Comparison of ENCODE assay signal across 29 cellular contexts in the genomic region with DNA sequence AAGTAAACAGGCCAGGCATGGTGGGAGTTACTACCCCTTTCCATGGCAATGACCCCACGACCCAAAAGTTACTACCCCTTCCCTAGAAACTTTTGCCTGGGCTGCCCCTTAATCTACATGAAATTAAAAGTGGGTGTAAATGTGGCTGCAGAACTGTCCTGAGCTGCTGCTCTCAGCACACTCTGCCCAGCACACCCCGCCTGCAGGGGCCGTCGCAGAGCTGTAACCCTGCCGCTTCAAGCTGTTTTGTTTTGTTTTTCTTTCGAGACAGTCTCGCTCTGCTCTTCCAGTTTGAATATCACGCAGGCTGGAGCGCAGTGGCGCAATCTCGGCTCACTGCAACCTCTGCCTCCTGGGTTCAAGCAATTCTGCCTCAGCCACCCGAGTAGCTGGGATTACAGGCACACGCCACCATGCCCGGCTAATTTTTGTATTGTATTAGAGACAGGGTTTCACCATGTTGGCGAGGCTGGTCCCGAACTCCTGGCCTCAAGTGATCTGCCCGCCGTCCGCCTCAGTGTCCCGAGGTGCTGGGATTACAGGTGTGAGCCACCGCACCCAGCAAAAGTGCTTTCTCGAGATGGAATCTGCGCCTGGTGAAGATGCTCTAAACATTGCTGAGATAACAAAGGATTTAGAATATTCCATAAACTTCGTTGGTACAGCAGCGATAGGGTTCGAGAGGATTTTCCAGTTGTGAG. TPM values are rescaled to one million over a fixed set of nuclear protein-coding genes. Genes with fewer than 3 reads are reported as not detected.
A peak's percentile ranks its signal among the peaks of the same experiment; 100 is the strongest.
DNase-seq lines count a peak whose midpoint lies in the region; ATAC-seq and TF ChIP-seq lines count a peak whose summit lies in the region.
"Had no signal": no experiment of that assay in that cellular context is flagged by ENCODE, and none has a peak within 500 bp of the region (broad histone marks: within the 10 kb centered on the region; RNA-seq: fewer than 3 reads in every experiment).

No MANE protein-coding gene starts in this region.

- H3K36me3 Mint-ChIP-seq in CD14-positive monocyte (peaks cover 18 to 63% of the 10 kb centered on the region in 2 donors), chondrocyte (ENCODE audit: low read depth) (peaks cover 20% of the 10 kb centered on the region), progenitor cell of endocrine pancreas (ENCODE audit: insufficient read depth) (peaks cover 24% of the 10 kb centered on the region)

- intact Hi-C loops in CD14-positive monocyte (cut with micrococcal nuclease), result no loop called here

- peak overlapping the region in 5 of 7 donors; percentile 55 to 86 (median 61) for H3K27ac Mint-ChIP-seq in CD14-positive monocyte
- peak overlapping the region; percentile 49 for H3K27ac Mint-ChIP-seq in chondrocyte (ENCODE audit: unreplicated experiment)
- H3K27ac Mint-ChIP-seq in progenitor cell of endocrine pancreas, result peak overlapping the region; percentile 49
- H3K27ac Mint-ChIP-seq: activated CD8-positive, alpha-beta T cell treated with anti-CD3 and anti-CD28 coated beads for 36 hours; activated naive CD8-positive, alpha-beta T cell treated with anti-CD3 and anti-CD28 coated beads, Interleukin-2, amount 10 ng/mL, durations not matched to agents 7 days and 5 days had no signal

- peaks cover 26% of the 10 kb centered on the region for H3K4me1 Mint-ChIP-seq in CD14-positive monocyte
- peaks cover 13% of the 10 kb centered on the region for H3K4me1 Mint-ChIP-seq in chondrocyte (ENCODE audit: low read depth)
- H3K4me1 Mint-ChIP-seq in progenitor cell of endocrine pancreas (ENCODE audit: low read depth), result peaks cover 1% of the 10 kb centered on the region
- H3K4me1 Mint-ChIP-seq: activated naive CD8-positive, alpha-beta T cell treated with anti-CD3 and anti-CD28 coated beads, Interleukin-2, amount 10 ng/mL, durations not matched to agents 7 days and 5 days had no signal

- no peak overlapping the region for H3K4me3 Mint-ChIP-seq in CD14-positive monocyte
- H3K4me3 Mint-ChIP-seq in chondrocyte (ENCODE audit: unreplicated experiment), result no peak overlapping the region
- H3K4me3 Mint-ChIP-seq in progenitor cell of endocrine pancreas (ENCODE audit: low read depth), result no peak overlapping the region
- H3K4me3 Mint-ChIP-seq: activated CD8-positive, alpha-beta T cell treated with anti-CD3 and anti-CD28 coated beads for 36 hours; activated naive CD8-positive, alpha-beta T cell treated with anti-CD3 and anti-CD28 coated beads, Interleukin-2, amount 10 ng/mL, durations not matched to agents 7 days and 5 days; effector memory CD8-positive, alpha-beta T cell; T-helper 2 cell treated with Interferon-gamma antibody and Interleukin-4, amounts not matched to agents 5 μg/mL and 100 μg/mL, for 36 hours had no signal

- TF ChIP-seq CTCF in CD14-positive monocyte (IDR thresholded peaks at IDR 0.05) (no peak), chondrocyte (IDR thresholded peaks at IDR 0.05) (no peak), progenitor cell of endocrine pancreas (IDR thresholded peaks at IDR 0.05; ENCODE audit: unreplicated experiment) (no peak)

- H3K9me3 Mint-ChIP-seq in CD14-positive monocyte (peaks cover 12 to 19% (median 13%) of the 10 kb centered on the region in 7 donors), chondrocyte (ENCODE audit: low read depth) (peaks cover 7% of the 10 kb centered on the region), progenitor cell of endocrine pancreas (ENCODE audit: low read depth) (peaks cover 6% of the 10 kb centered on the region)
- H3K9me3 Mint-ChIP-seq: effector memory CD8-positive, alpha-beta T cell had no signal

- no peak for DNase-seq in CD14-positive monocyte (ENCODE audit: low spot score)
- DNase-seq in MV-4-11 (lab: John Stamatoyannopoulos, UW), result peak; percentile 77
- DNase-seq in chondrocyte (ENCODE audit: low spot score), result no peak
- no peak for DNase-seq in progenitor cell of endocrine pancreas (ENCODE audit: low spot score, unreplicated experiment)
- DNase-seq in stimulated activated CD4-positive, alpha-beta T cell treated with anti-CD3 and anti-CD28 coated beads, Interleukin-4, amount 100 ng/mL, for 1 hour, result no peak
- DNase-seq: activated CD4-positive, alpha-beta T cell treated with anti-CD3 and anti-CD28 coated beads for 1 hour; activated CD8-positive, alpha-beta memory T cell treated with anti-CD3 and anti-CD28 coated beads, Interleukin-2, amount 50 U/mL, for 48 hours; activated CD8-positive, alpha-beta T cell treated with anti-CD3 and anti-CD28 coated beads for 36 hours; activated effector memory CD4-positive, alpha-beta T cell treated with anti-CD3 and anti-CD28 coated beads, Interleukin-2, amount 50 U/mL, for 16 hours; activated naive CD8-positive, alpha-beta T cell treated with anti-CD3 and anti-CD28 coated beads, Interleukin-2, amount 10 ng/mL, durations not matched to agents 7 days and 5 days; DMS79 treated with DMSO at 0.1 percent for 48 hours; effector memory CD8-positive, alpha-beta T cell; GF-D8; GM23248; head of caudate nucleus; left lung; mesenchymal stem cell; NCI-H1417; NCI-H2081; NCI-H2227 treated with DMSO at 0.1 percent for 48 hours; NCI-H526 treated with DMSO at 0.1 percent for 48 hours; NK-92 treated with Interleukin-12 subunit alpha and Interleukin-12 subunit beta, amount 100 ng/mL, for 24 hours; SIG-M5; tibial artery had no signal

- ATAC-seq in GM21526 (IDR thresholded peaks at IDR 0.05; ENCODE audit: low FRiP score, unreplicated experiment) (no peak), HG02571 (IDR thresholded peaks at IDR 0.05; ENCODE audit: unreplicated experiment) (no peak)
- ATAC-seq: activated CD8-positive, alpha-beta T cell treated with anti-CD3 and anti-CD28 coated beads for 36 hours; effector memory CD8-positive, alpha-beta T cell; left lung; right cardiac atrium had no signal

- peaks cover 0 to 3% (median 0%) of the 10 kb centered on the region in 3 donors for H3K27me3 Mint-ChIP-seq in CD14-positive monocyte (ENCODE audit: low read depth in 3 of 3)
- H3K27me3 Mint-ChIP-seq in chondrocyte (ENCODE audit: low read depth), result no peaks in the 10 kb centered on the region
- no peaks in the 10 kb centered on the region for H3K27me3 Mint-ChIP-seq in progenitor cell of endocrine pancreas
- H3K27me3 Mint-ChIP-seq: activated CD8-positive, alpha-beta T cell treated with anti-CD3 and anti-CD28 coated beads for 36 hours; activated naive CD8-positive, alpha-beta T cell treated with anti-CD3 and anti-CD28 coated beads, Interleukin-2, amount 10 ng/mL, durations not matched to agents 7 days and 5 days; effector memory CD8-positive, alpha-beta T cell had no signal

RNA-seq across cellular contexts. Expression of a gene that starts 6.0 kb away (rescaled TPM):
- 100 to 1,000 TPM; 443 to 445 TPM for polyA plus RNA-seq in CD14-positive monocyte
- total RNA-seq in chondrocyte (146 to 166 TPM (median 161 TPM) in 3 replicates), progenitor cell of endocrine pancreas (49.4 and 52.6 TPM in 2 replicates)

RNA-seq across cellular contexts. Expression of a gene that starts 22.3 kb away (rescaled TPM):
- polyA plus RNA-seq in CD14-positive monocyte, result 10 to 100 TPM; 10.1 to 10.3 TPM
- total RNA-seq in chondrocyte, result 65.1 to 77.7 TPM (median 68.0 TPM) in 3 replicates
- total RNA-seq in progenitor cell of endocrine pancreas, result 53.4 and 61.6 TPM in 2 replicates

RNA-seq across cellular contexts. Expression of a gene that starts 24.3 kb away (rescaled TPM):
- polyA plus RNA-seq in CD14-positive monocyte, result under 1 TPM in 1 of 2 donors, not detected in 1; 0.09 TPM
- 2.6 to 2.9 TPM (median 2.7 TPM) in 3 replicates for total RNA-seq in chondrocyte
- 5.1 and 5.4 TPM in 2 replicates for total RNA-seq in progenitor cell of endocrine pancreas
- total RNA-seq: ascending aorta had no signal

RNA-seq across cellular contexts. Expression of a gene that starts 47.5 kb away (rescaled TPM):
- 1 to 10 TPM in 1 of 2 donors, under 1 TPM in 1; 0.67 to 1.2 TPM for polyA plus RNA-seq in CD14-positive monocyte
- 3.8 to 6.1 TPM (median 5.5 TPM) in 3 replicates for total RNA-seq in chondrocyte
- 15.6 and 19.3 TPM in 2 replicates for total RNA-seq in progenitor cell of endocrine pancreas

RNA-seq across cellular contexts. Expression of a gene that starts 47.7 kb away (rescaled TPM):
- 10 to 100 TPM in 1 of 2 donors, 1 to 10 TPM in 1; 10.0 to 12.4 TPM for polyA plus RNA-seq in CD14-positive monocyte
- total RNA-seq in chondrocyte (20.0 to 31.3 TPM (median 28.7 TPM) in 3 replicates), progenitor cell of endocrine pancreas (38.2 and 40.8 TPM in 2 replicates)
